8 cellular contexts compared by ENCODE assay signal in genomic region chr14:75831455-75831854, GRCh38.
A peak's percentile ranks its signal among the peaks of the same experiment; 100 is the strongest.
DNase-seq lines count a peak whose midpoint lies in the region; ATAC-seq and TF ChIP-seq lines count a peak whose summit lies in the region.

No MANE protein-coding gene starts in this region.

- ATAC-seq in GM21367 (IDR thresholded peaks at IDR 0.05; ENCODE audit: unreplicated experiment): no peak
- no peak for ATAC-seq in HG03342 (IDR thresholded peaks at IDR 0.05; ENCODE audit: unreplicated experiment)

- DNase-seq in HCEC 1CT: peak; percentile 64
- DNase-seq in RPMI8226: peak; percentile 2
- peak; percentile 83 for DNase-seq in astrocyte of the cerebellum (ENCODE audit: low read depth)
- peak; percentile 48 for DNase-seq in mucosa of gallbladder (ENCODE audit: low spot score)
- no peak for DNase-seq in hippocampal formation (lab: John Stamatoyannopoulos, UW)
- no peak for DNase-seq in medulla oblongata (ENCODE audit: extremely low spot score)

- in situ Hi-C loops in astrocyte of the cerebellum (cut with HindIII; ENCODE audit: low sequenced_read_pairs): no loop called here

- no peak overlapping the region for H3K4me3 ChIP-seq in astrocyte of the cerebellum (ENCODE audit: low read depth, low read length)

- TF ChIP-seq CTCF in astrocyte of the cerebellum (IDR thresholded peaks at IDR 0.05; ENCODE audit: low read depth, low read length, missing control alignments): no peak

Comparison
In these comparisons a context has a peak if more than half of its experiments do, and no peak if none do; other contexts are left out.
1. DNase-seq: peak in HCEC 1CT (single experiment), RPMI8226 (single experiment), astrocyte of the cerebellum (single experiment) and mucosa of gallbladder (single experiment); none in hippocampal formation (0 of 2) and medulla oblongata (single experiment).